Comparison of ENCODE assay signal across 13 cellular contexts in the genomic region with DNA sequence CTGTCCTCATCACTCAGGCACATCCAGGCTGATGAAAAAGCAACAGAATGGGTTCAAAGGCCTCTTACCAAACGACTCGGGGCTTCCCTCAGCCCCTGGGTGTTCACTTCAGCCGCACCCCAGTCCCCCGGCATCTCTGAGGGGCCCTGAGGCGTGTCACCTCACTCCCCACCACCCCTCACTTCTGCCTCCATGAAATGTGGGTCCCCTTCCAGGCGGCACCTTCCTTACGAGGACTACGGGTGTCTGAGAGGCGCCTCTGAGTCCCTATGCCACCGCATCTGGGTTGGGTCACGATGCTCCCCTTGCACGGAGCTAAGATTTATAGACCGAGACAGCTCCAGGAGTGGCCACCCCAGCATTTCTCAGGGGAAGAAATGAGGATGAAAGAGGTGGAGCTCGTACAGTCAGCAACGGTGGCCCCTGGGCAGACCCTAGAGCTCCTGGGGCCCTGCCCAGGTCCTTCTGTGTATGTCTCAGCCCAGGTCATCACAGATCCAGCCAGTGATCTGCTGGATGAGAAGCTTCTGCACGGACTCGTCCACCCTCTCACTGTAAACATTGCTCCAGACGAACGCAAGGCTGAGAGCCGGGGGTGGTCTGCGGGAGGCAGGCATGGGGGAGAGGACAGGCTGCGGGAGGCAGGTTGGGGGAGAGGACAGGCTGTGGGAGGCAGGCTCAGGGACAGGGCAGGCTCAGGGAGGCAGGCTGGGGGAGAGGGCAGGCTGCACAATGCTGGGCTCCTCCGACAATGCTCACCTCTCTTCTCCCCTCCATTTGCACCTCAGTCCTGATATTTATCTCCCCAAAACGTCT.
A peak's percentile ranks its signal among the peaks of the same experiment; 100 is the strongest.
DNase-seq lines count a peak whose midpoint lies in the region; ATAC-seq and TF ChIP-seq lines count a peak whose summit lies in the region.
"Had no signal": no experiment of that assay in that cellular context is flagged by ENCODE, and none has a peak within 500 bp of the region (broad histone marks: within the 10 kb centered on the region; RNA-seq: fewer than 3 reads in every experiment).

No MANE protein-coding gene starts in this region.

- peak overlapping the region; percentile 9 for H4K8ac ChIP-seq in neuronal stem cell (ENCODE audit: low read depth, low read length)

- no peak overlapping the region for H4K91ac ChIP-seq in neuronal stem cell (ENCODE audit: low read depth, low read length, poor library complexity)

- no peak overlapping the region for H2AFZ ChIP-seq in neuronal stem cell (ENCODE audit: low read length)

- peak; percentile 28 for DNase-seq in RWPE2 (ENCODE audit: low spot score)
- no peak for DNase-seq in neuronal stem cell (ENCODE audit: low spot score)
- DNase-seq in upper lobe of left lung: no peak
- no peak for DNase-seq in DMS 273 treated with DMSO at 0.1 percent for 48 hours (lab: John Stamatoyannopoulos, UW)
- DNase-seq in NAMALWA (ENCODE audit: low spot score): no peak
- no peak for DNase-seq in GM10266 (ENCODE audit: extremely low spot score)
- DNase-seq: CD8-positive, alpha-beta T cell; COR-L47; DND-41; GDM1; GOT3; IMR-90 had no signal

- no peaks in the 10 kb centered on the region for H3K79me1 ChIP-seq in neuronal stem cell (ENCODE audit: low read depth, low read length)

- H3K27me3 ChIP-seq in RWPE2 (ENCODE audit: insufficient read depth, poor library complexity, severe bottlenecking): no peaks in the 10 kb centered on the region
- no peaks in the 10 kb centered on the region for H3K27me3 ChIP-seq in neuronal stem cell (ENCODE audit: control insufficient read depth in 3 of 3, insufficient read depth in 3 of 3, low read depth in 1 of 3, low read length in 3 of 3)
- no peaks in the 10 kb centered on the region for H3K27me3 ChIP-seq in upper lobe of left lung

- no peak overlapping the region for H3K4ac ChIP-seq in neuronal stem cell (ENCODE audit: low read length)

- no peaks in the 10 kb centered on the region for H3K36me3 ChIP-seq in HEK293 (ENCODE audit: control insufficient read depth in 2 of 2, insufficient read depth in 1 of 2, low read length in 2 of 2)
- no peaks in the 10 kb centered on the region for H3K36me3 ChIP-seq in RWPE2 (ENCODE audit: low read depth)
- no peaks in the 10 kb centered on the region for H3K36me3 ChIP-seq in neuronal stem cell (replicated peaks in 1 of 2; ENCODE audit: control insufficient read depth in 2 of 2, insufficient read depth in 2 of 2, low read length in 2 of 2)
- H3K36me3 ChIP-seq in upper lobe of left lung: no peaks in the 10 kb centered on the region

- TF ChIP-seq POLR2A in upper lobe of left lung (IDR thresholded peaks at IDR 0.05): no peak

- H3K9me3 ChIP-seq in HEK293 (ENCODE audit: control insufficient read depth, insufficient read depth, low read depth, low read length) (no peaks in the 10 kb centered on the region), RWPE2 (ENCODE audit: severe bottlenecking) (peaks cover 1% of the 10 kb centered on the region), neuronal stem cell (replicated peaks in 1 of 2; ENCODE audit: control insufficient read depth in 2 of 2, insufficient read depth in 1 of 2, low read depth in 1 of 2, low read length in 2 of 2) (no peaks in the 10 kb centered on the region), upper lobe of left lung (no peaks in the 10 kb centered on the region)

- peak overlapping the region; percentile 21 for H2AK5ac ChIP-seq in neuronal stem cell (ENCODE audit: low read depth, low read length)

- peak overlapping the region; percentile 32 for H2BK15ac ChIP-seq in neuronal stem cell (ENCODE audit: low read length)

- ATAC-seq in RWPE2 (ENCODE audit: low read depth): no peak
- ATAC-seq in upper lobe of left lung (ENCODE audit: low FRiP score in 2 of 2): peak; percentile 19 to 72
- ATAC-seq: CD8-positive, alpha-beta T cell had no signal

- H3K4me1 ChIP-seq in HEK293 (ENCODE audit: control insufficient read depth, insufficient read depth, low read length) (no peaks in the 10 kb centered on the region), RWPE2 (ENCODE audit: insufficient read depth, poor library complexity, severe bottlenecking) (no peaks in the 10 kb centered on the region), neuronal stem cell (ENCODE audit: control insufficient read depth in 2 of 2, insufficient read depth in 1 of 2, low read depth in 1 of 2, low read length in 2 of 2) (peaks cover 2 to 8% of the 10 kb centered on the region in 2 donors), upper lobe of left lung (no peaks in the 10 kb centered on the region)

- no peak overlapping the region for H2BK5ac ChIP-seq in neuronal stem cell (ENCODE audit: low read length)

- no peak overlapping the region for H3K27ac ChIP-seq in HEK293 (ENCODE audit: extremely low read depth, low read depth, low read length)
- no peak overlapping the region for H3K27ac ChIP-seq in RWPE2 (ENCODE audit: poor library complexity, severe bottlenecking)
- no peak overlapping the region for H3K27ac ChIP-seq in neuronal stem cell (replicated peaks; ENCODE audit: low read length)
- no peak overlapping the region for H3K27ac ChIP-seq in upper lobe of left lung

- peak overlapping the region; percentile 60 for H3K18ac ChIP-seq in neuronal stem cell (ENCODE audit: low read length)

- CTCF ChIA-PET in HEK293 (lab: Yijun Ruan, JAX): no interaction called here

- peak overlapping the region; percentile 59 for H3K23ac ChIP-seq in neuronal stem cell (ENCODE audit: low read depth, low read length, poor library complexity)

- no peak overlapping the region for H2BK12ac ChIP-seq in neuronal stem cell (ENCODE audit: low read length)

- peak overlapping the region; percentile 87 for H3K14ac ChIP-seq in neuronal stem cell (ENCODE audit: low read length)

- no peak overlapping the region for H3K9ac ChIP-seq in neuronal stem cell (ENCODE audit: low read depth, low read length, poor library complexity)

- TF ChIP-seq CTCF in HEK293 (tag by site-specific recombination; IDR thresholded peaks at IDR 0.05) (no peak), RWPE2 (IDR thresholded peaks at IDR 0.05; ENCODE audit: poor library complexity, severe bottlenecking) (no peak), upper lobe of left lung (IDR thresholded peaks at IDR 0.05) (no peak), GM10266 (IDR thresholded peaks at IDR 0.05; ENCODE audit: control insufficient read depth, insufficient read depth, low read depth, missing control alignments) (no peak)

- WGBS in neuronal stem cell (ENCODE audit: extremely low coverage in 2 of 2, insufficient read length in 2 of 2, insufficient replicate concordance in 1 of 2), 2 donors: no CpG with 5 or more reads among the region's 24 CpGs
- WGBS in upper lobe of left lung, 2 donors: 71 to 76% methylated on average over 9 to 24 of the region's 24 CpGs

- no peak overlapping the region for H3K4me3 ChIP-seq in HEK293 (ENCODE audit: low read depth, low read length)
- H3K4me3 ChIP-seq in RWPE2 (ENCODE audit: severe bottlenecking): no peak overlapping the region
- H3K4me3 ChIP-seq in neuronal stem cell (ENCODE audit: low read length in 2 of 2): no peak overlapping the region
- no peak overlapping the region for H3K4me3 ChIP-seq in upper lobe of left lung

- H2BK120ac ChIP-seq in neuronal stem cell (ENCODE audit: low read depth, low read length): no peak overlapping the region

- no peak for TF ChIP-seq EP300 in upper lobe of left lung (IDR thresholded peaks at IDR 0.05)

- POLR2A ChIA-PET in HEK293 (lab: Yijun Ruan, JAX): no interaction called here

- H3K4me2 ChIP-seq in neuronal stem cell (ENCODE audit: insufficient read depth, low read length, poor library complexity, severe bottlenecking): no peak overlapping the region

TF ChIP-seq in HEK293, 187 proteins besides CTCF, POLR2A, EP300 and RAD21:
- no peak for TF ChIP-seq ZNF530 (tag by site-specific recombination; IDR thresholded peaks at IDR 0.05; ENCODE audit: low read depth)
- TF ChIP-seq ZNF112 (tag by site-specific recombination; IDR thresholded peaks at IDR 0.05): no peak
- TF ChIP-seq EGR2 (tag by site-specific recombination; IDR thresholded peaks at IDR 0.05; ENCODE audit: low read depth): peak; percentile 43
- no peak for TF ChIP-seq ZNF280D (tag by site-specific recombination; IDR thresholded peaks at IDR 0.05)
